Comparison of ENCODE assay signal across 21 cellular contexts in the genomic region with DNA sequence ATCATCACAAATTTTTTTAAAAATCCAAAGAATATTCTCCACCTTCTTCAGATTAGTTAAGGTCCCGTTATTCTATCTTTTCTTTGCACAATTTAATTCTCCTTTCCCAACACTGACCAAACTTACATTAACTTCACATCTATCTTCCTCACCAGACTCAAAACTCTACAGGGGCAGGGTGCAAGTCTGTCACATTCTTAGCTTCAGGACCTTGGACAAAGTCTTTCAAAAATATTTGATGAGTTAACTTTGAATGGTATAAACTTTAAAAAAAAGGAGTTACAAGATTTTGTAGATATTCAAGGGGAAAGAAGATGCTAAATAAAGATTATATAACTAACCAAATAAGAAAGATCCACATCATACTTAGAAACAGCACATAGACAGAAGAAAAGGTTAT.
"Had no signal": no experiment of that assay in that cellular context is flagged by ENCODE, and none has a peak within 500 bp of the region (broad histone marks: within the 10 kb centered on the region; RNA-seq: fewer than 3 reads in every experiment).

No MANE protein-coding gene starts in this region.

- H3K27ac Mint-ChIP-seq: T-cell had no signal

- ATAC-seq: Panc1, Right ventricle myocardium inferior, T-cell had no signal

- H3K4me3 Mint-ChIP-seq: T-cell had no signal

- H3K4me1 ChIP-seq: SJCRH30 had no signal

- H3K27me3 ChIP-seq: MG63, SJCRH30 had no signal

- H3K27me3 Mint-ChIP-seq: T-cell had no signal

- DNase-seq: Karpas-422, KG1, MG63, NCI-H1092 treated with DMSO at 0.1 percent for 48 hours, NCI-H1436, NCI-H187, NCI-H2029, NCI-H2081 treated with DMSO at 0.1 percent for 48 hours, NCI-H2171, NCI-H226, NCI-H446, NCI-H510A, NCI-H524 treated with DMSO at 0.1 percent for 48 hours, NCI-H69, NCI-H774, SHP77 treated with DMSO at 0.1 percent for 48 hours, SJCRH30, SW 1271, T-cell had no signal

- H3K9me3 ChIP-seq: MG63, SJCRH30 had no signal

- H3K27ac ChIP-seq: SJCRH30 had no signal

- H3K4me3 ChIP-seq: MG63, SJCRH30 had no signal

- H3K36me3 ChIP-seq: MG63, SJCRH30 had no signal
